ENCODE assay signal across 17 cellular contexts in genomic region chr13:77691871-77692270, GRCh38. TPM values are rescaled to one million over a fixed set of nuclear protein-coding genes. Genes with fewer than 3 reads are reported as not detected.
A peak's percentile ranks its signal among the peaks of the same experiment; 100 is the strongest.
DNase-seq lines count a peak whose midpoint lies in the region; ATAC-seq and TF ChIP-seq lines count a peak whose summit lies in the region.
"Had no signal": no experiment of that assay in that cellular context is flagged by ENCODE, and none has a peak within 500 bp of the region (broad histone marks: within the 10 kb centered on the region; RNA-seq: fewer than 3 reads in every experiment).

No MANE protein-coding gene starts in this region.

- no peak overlapping the region for H3K9ac ChIP-seq in SK-N-MC (ENCODE audit: insufficient read length)
- H3K9ac ChIP-seq: BLaER1 treated with 17β-estradiol and CSF1 and Interleukin-3, amounts not matched to agents 10 nM and 100 nM had no signal

- TF ChIP-seq CTCF in brain microvascular endothelial cell (IDR thresholded peaks at IDR 0.05; ENCODE audit: low read depth, low read length, missing control alignments) = no peak
- TF ChIP-seq CTCF in gastrocnemius medialis (IDR thresholded peaks at IDR 0.05 in 4 of 5, conservative IDR thresholded peaks at IDR 0.05 in 1 of 5) = no peak

- peaks cover 0 to 4% of the 10 kb centered on the region in 2 donors for H3K4me1 ChIP-seq in gastrocnemius medialis

- in situ Hi-C loops in G401 (cut with HindIII; ENCODE audit: low sequenced_read_pairs) (no loop called here), brain microvascular endothelial cell (cut with HindIII; ENCODE audit: low pct_ligation_motif_present, low sequenced_read_pairs) (no loop called here), gastrocnemius medialis (cut with MboI; ENCODE audit: low sequenced_read_pairs in 4 of 4) (no loop called here)

- DNase-seq in G401 (ENCODE audit: low spot score) = peak; percentile 61
- DNase-seq in SK-N-MC (ENCODE audit: low read depth, low spot score) = no peak
- DNase-seq in globus pallidus (ENCODE audit: low spot score) = peak; percentile 40
- no peak for DNase-seq in substantia nigra (lab: John Stamatoyannopoulos, UW)
- no peak for DNase-seq in brain microvascular endothelial cell
- no peak for DNase-seq in gastrocnemius medialis
- DNase-seq in NCI-H128 (lab: John Stamatoyannopoulos, UW; ENCODE audit: unreplicated experiment) = no peak
- DNase-seq: 8988T; CD8-positive, alpha-beta T cell; COR-L47; DMS 273 treated with DMSO at 0.1 percent for 48 hours; DMS53; DND-41; EL; H9 had no signal

- H3K27me3 ChIP-seq in brain microvascular endothelial cell (replicated peaks) (peaks cover 13% of the 10 kb centered on the region), gastrocnemius medialis (no peaks in the 10 kb centered on the region)

- intact Hi-C loops in gastrocnemius medialis (cut with DNase I; ENCODE audit: low total_unique reads) = no loop called here

- no peak for TF ChIP-seq POLR2A in gastrocnemius medialis (IDR thresholded peaks at IDR 0.05)

- no peaks in the 10 kb centered on the region for H3K9me3 ChIP-seq in SK-N-MC (ENCODE audit: low read depth, low read length)
- no peaks in the 10 kb centered on the region for H3K9me3 ChIP-seq in gastrocnemius medialis

- ATAC-seq in HG02571 (IDR thresholded peaks at IDR 0.05; ENCODE audit: unreplicated experiment) = no peak
- no peak for ATAC-seq in gastrocnemius medialis
- ATAC-seq: CD8-positive, alpha-beta T cell had no signal

- H3K36me3 ChIP-seq in SK-N-MC (ENCODE audit: insufficient read depth, low read length) (no peaks in the 10 kb centered on the region), brain microvascular endothelial cell (replicated peaks) (no peaks in the 10 kb centered on the region), gastrocnemius medialis (no peaks in the 10 kb centered on the region)
- H3K36me3 ChIP-seq: BLaER1 treated with 17β-estradiol and CSF1 and Interleukin-3, amounts not matched to agents 10 nM and 100 nM had no signal

- H3K27ac ChIP-seq in SK-N-MC (peak overlapping the region; percentile 99; the same call in 1 of the 2 replicates), substantia nigra (ENCODE audit: low read depth, low read length, poor library complexity, severe bottlenecking) (peak overlapping the region; percentile 67), brain microvascular endothelial cell (no peak overlapping the region), gastrocnemius medialis (no peak overlapping the region)
- H3K27ac ChIP-seq: BLaER1 treated with 17β-estradiol and CSF1 and Interleukin-3, amounts not matched to agents 10 nM and 100 nM had no signal

- H3K4me3 ChIP-seq in SK-N-MC = no peak overlapping the region
- H3K4me3 ChIP-seq in brain microvascular endothelial cell (ENCODE audit: low read depth, low read length) = no peak overlapping the region
- H3K4me3 ChIP-seq in gastrocnemius medialis = no peak overlapping the region
- H3K4me3 ChIP-seq: BLaER1 treated with 17β-estradiol and CSF1 and Interleukin-3, amounts not matched to agents 10 nM and 100 nM had no signal

RNA-seq across cellular contexts. Expression of gene SLAIN1, which starts 5.6 kb away (rescaled TPM):
- total RNA-seq in G401 (2014; rRNA removed; shearing (Covaris generic)) = 0.24 TPM in 1 of 2 replicates, not detected in the other
- 10 to 100 TPM in 2 of 4 donors, 1 to 10 TPM in 2; 3.2 to 17.5 (median 9.9) TPM for total RNA-seq in gastrocnemius medialis

Comparison
In these comparisons a context has a peak if more than half of its experiments do, and no peak if none do; other contexts are left out.
1. DNase-seq: peak in G401 (single experiment) and globus pallidus (single experiment); none in SK-N-MC (single experiment), substantia nigra (0 of 49), brain microvascular endothelial cell (single experiment), gastrocnemius medialis (0 of 2) and NCI-H128 (single experiment).
2. H3K27ac ChIP-seq: peak in SK-N-MC (single experiment) and substantia nigra (single experiment); none in brain microvascular endothelial cell (single experiment) and gastrocnemius medialis (0 of 4).